32 cellular contexts compared by ENCODE assay signal in the genomic region with DNA sequence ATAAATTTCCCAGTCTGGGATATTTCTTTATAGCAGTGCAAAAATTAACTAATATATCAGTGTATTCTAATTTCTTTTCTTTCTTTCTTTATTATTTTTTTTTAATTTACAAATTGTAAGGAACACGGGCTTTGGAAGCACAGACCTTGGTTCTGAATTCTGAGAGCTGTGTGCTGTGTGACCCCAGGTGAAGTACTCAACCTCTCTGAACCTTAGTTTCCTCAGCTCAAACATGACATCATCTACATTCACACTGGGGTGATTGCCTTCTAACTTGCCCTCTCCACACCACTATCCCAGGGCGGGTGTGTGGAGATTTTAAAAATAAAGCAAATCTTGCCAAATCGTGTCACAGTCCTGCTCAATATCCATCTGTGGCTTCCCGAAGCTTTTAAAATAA.
DNase-seq lines count a peak whose midpoint lies in the region; ATAC-seq, FAIRE-seq and TF ChIP-seq lines count a peak whose summit lies in the region.
"Had no signal": no experiment of that assay in that cellular context is flagged by ENCODE, and none has a peak within 500 bp of the region (broad histone marks: within the 10 kb centered on the region; RNA-seq: fewer than 3 reads in every experiment).

No MANE protein-coding gene starts in this region.

- ATAC-seq in HepG2 (no peak), right lobe of liver (no peak), K562 (no peak)
- ATAC-seq: A549; CD8-positive, alpha-beta T cell had no signal

- no peaks in the 10 kb centered on the region for H3K79me1 ChIP-seq in H1 (ENCODE audit: low read depth, low read length)

- H4K20me1 ChIP-seq in HepG2 (ENCODE audit: insufficient read depth, low read length) (no peaks in the 10 kb centered on the region), K562 (replicated peaks; ENCODE audit: control insufficient read depth, insufficient read depth, low read length) (no peaks in the 10 kb centered on the region), H1 (replicated peaks in 1 of 2; ENCODE audit: control insufficient read depth in 1 of 2, insufficient read depth in 2 of 2, low read length in 2 of 2) (no peaks in the 10 kb centered on the region)
- H4K20me1 ChIP-seq: BLaER1; BLaER1 treated with 17β-estradiol and CSF1 and Interleukin-3, amounts not matched to agents 10 nM and 100 nM had no signal

- H3K14ac ChIP-seq in H1 (ENCODE audit: insufficient read length): no peak overlapping the region

- no peak overlapping the region for H2BK12ac ChIP-seq in H1 (ENCODE audit: low read depth, low read length)

- BruUV-seq in HepG2 (replicated peaks; lab: Mats Ljungman, UMichigan) (no TSS peak), K562 (replicated peaks; lab: Mats Ljungman, UMichigan) (no TSS peak)

- H4K8ac ChIP-seq in H1 (ENCODE audit: extremely low read depth, insufficient read depth, low read length): no peak overlapping the region

- no peak overlapping the region for H2BK120ac ChIP-seq in H1 (replicated peaks; ENCODE audit: low read depth, low read length)

- H3K36me3 ChIP-seq in HepG2 (replicated peaks in 1 of 2; ENCODE audit: control insufficient read depth in 1 of 2, insufficient read depth in 2 of 2, low read length in 2 of 2): no peaks in the 10 kb centered on the region
- no peaks in the 10 kb centered on the region for H3K36me3 ChIP-seq in right lobe of liver
- H3K36me3 ChIP-seq in HEK293 (ENCODE audit: control insufficient read depth in 2 of 2, insufficient read depth in 1 of 2, low read length in 2 of 2): no peaks in the 10 kb centered on the region
- H3K36me3 ChIP-seq in K562 (ENCODE audit: control insufficient read depth, insufficient read depth, low read length): no peaks in the 10 kb centered on the region
- H3K36me3 ChIP-seq in H1 (ENCODE audit: control insufficient read depth in 2 of 4, insufficient read depth in 4 of 4, low read length in 3 of 4): no peaks in the 10 kb centered on the region
- H3K36me3 ChIP-seq: BE2C; BLaER1; BLaER1 treated with 17β-estradiol and CSF1 and Interleukin-3, amounts not matched to agents 10 nM and 100 nM had no signal

- no peak overlapping the region for H3K4me3 ChIP-seq in HepG2 (replicated peaks in 1 of 3; ENCODE audit: insufficient read depth in 1 of 3, low read depth in 2 of 3, low read length in 3 of 3)
- no peak overlapping the region for H3K4me3 ChIP-seq in right lobe of liver
- no peak overlapping the region for H3K4me3 ChIP-seq in HEK293 (ENCODE audit: low read depth, low read length)
- H3K4me3 ChIP-seq in K562: no peak overlapping the region
- no peak overlapping the region for H3K4me3 ChIP-seq in H1 (ENCODE audit: extremely low read depth in 1 of 4, insufficient read depth in 2 of 4, low read depth in 3 of 4, low read length in 4 of 4)
- H3K4me3 ChIP-seq: A549; BLaER1; BLaER1 treated with 17β-estradiol and CSF1 and Interleukin-3, amounts not matched to agents 10 nM and 100 nM had no signal

- no peak for TF ChIP-seq RAD21 in HepG2 (CRISPR knock-in tag; IDR thresholded peaks at IDR 0.05)
- no peak for TF ChIP-seq RAD21 in K562 (CRISPR knock-in tag; conservative IDR thresholded peaks at IDR 0.05 in 1 of 2, IDR thresholded peaks at IDR 0.05 in 1 of 2)
- no peak for TF ChIP-seq RAD21 in H1 (IDR thresholded peaks at IDR 0.05 in 1 of 2, conservative IDR thresholded peaks at IDR 0.05 in 1 of 2; ENCODE audit: low read depth in 2 of 2, low read length in 2 of 2)

- H2AFZ ChIP-seq in HepG2 (ENCODE audit: low read length): no peak overlapping the region
- no peak overlapping the region for H2AFZ ChIP-seq in K562 (ENCODE audit: low read depth, low read length)
- H2AFZ ChIP-seq in H1 (ENCODE audit: low read length): no peak overlapping the region

- 21% methylated on average over 4 of the region's 4 CpGs for WGBS in HepG2 (ENCODE audit: low lambda C conversion rate)
- WGBS in right lobe of liver (ENCODE audit: insufficient coverage, low coverage, low lambda C conversion rate, missing lambda C conversion rate): 54% methylated on average over 4 of the region's 4 CpGs
- WGBS in K562 (ENCODE audit: insufficient coverage, low coverage, missing lambda C conversion rate): 0% methylated on average over 4 of the region's 4 CpGs
- WGBS in H1 (ENCODE audit: extremely low coverage in 1 of 2, insufficient coverage in 1 of 2, insufficient read length in 1 of 2, insufficient replicate concordance in 2 of 2, low coverage in 1 of 2, low lambda C conversion rate in 2 of 2, missing lambda C conversion rate in 1 of 2), 2 experiments: 82% methylated on average over 4 of the region's 4 CpGs; no CpG with 5 or more reads in 1 of the 2 experiments

- H3K27me3 ChIP-seq in HepG2 (ENCODE audit: control insufficient read depth in 1 of 2, insufficient read depth in 2 of 2, low read length in 2 of 2) (no peaks in the 10 kb centered on the region), right lobe of liver (no peaks in the 10 kb centered on the region), K562 (ENCODE audit: control insufficient read depth in 2 of 2, insufficient read depth in 2 of 2, low read length in 2 of 2) (no peaks in the 10 kb centered on the region), H1 (replicated peaks in 1 of 4; ENCODE audit: control insufficient read depth in 3 of 4, extremely low read depth in 1 of 4, insufficient read depth in 3 of 4, low read length in 3 of 4) (no peaks in the 10 kb centered on the region)
- H3K27me3 ChIP-seq: BE2C; BLaER1; BLaER1 treated with 17β-estradiol and CSF1 and Interleukin-3, amounts not matched to agents 10 nM and 100 nM had no signal

- no peaks in the 10 kb centered on the region for H3K9me1 ChIP-seq in K562 (ENCODE audit: control insufficient read depth, insufficient read depth, low read length)

- no peak overlapping the region for H2AK5ac ChIP-seq in H1 (ENCODE audit: low read depth, low read length)

- H2BK5ac ChIP-seq in H1 (ENCODE audit: low read depth, low read length): no peak overlapping the region

- H3K4me1 ChIP-seq in HepG2 (ENCODE audit: insufficient read depth, low read length) (no peaks in the 10 kb centered on the region), right lobe of liver (no peaks in the 10 kb centered on the region), HEK293 (ENCODE audit: control insufficient read depth, insufficient read depth, low read length) (no peaks in the 10 kb centered on the region), K562 (replicated peaks in 1 of 2; ENCODE audit: control insufficient read depth in 2 of 2, insufficient read depth in 2 of 2, low read length in 2 of 2) (no peaks in the 10 kb centered on the region), H1 (replicated peaks in 1 of 4; ENCODE audit: control insufficient read depth in 3 of 4, insufficient read depth in 4 of 4, low read length in 3 of 4) (peaks cover 0 to 5% (median 1%) of the 10 kb centered on the region in 4 experiments; a peak in 2 of 7 replicates)
- H3K4me1 ChIP-seq: A549; BE2C; BLaER1; BLaER1 treated with 17β-estradiol and CSF1 and Interleukin-3, amounts not matched to agents 10 nM and 100 nM; Caco-2 had no signal

- H2BK15ac ChIP-seq in H1 (ENCODE audit: low read length): no peak overlapping the region

- H3K4me2 ChIP-seq in HepG2 (ENCODE audit: low read depth, low read length) (no peak overlapping the region), K562 (ENCODE audit: insufficient read depth, low read length) (no peak overlapping the region), H1 (ENCODE audit: insufficient read depth in 1 of 2, low read depth in 2 of 2, low read length in 2 of 2) (no peak overlapping the region)
- H3K4me2 ChIP-seq: A549; BLaER1; BLaER1 treated with 17β-estradiol and CSF1 and Interleukin-3, amounts not matched to agents 10 nM and 100 nM had no signal

- H3K9me3 ChIP-seq in HepG2 (ENCODE audit: low read length): no peaks in the 10 kb centered on the region
- no peaks in the 10 kb centered on the region for H3K9me3 ChIP-seq in right lobe of liver
- no peaks in the 10 kb centered on the region for H3K9me3 ChIP-seq in HEK293 (ENCODE audit: control insufficient read depth, insufficient read depth, low read depth, low read length)
- no peaks in the 10 kb centered on the region for H3K9me3 ChIP-seq in K562 (replicated peaks; ENCODE audit: control insufficient read depth, insufficient read depth, low read depth, low read length)
- H3K9me3 ChIP-seq in H1 (ENCODE audit: insufficient read depth in 2 of 2, low read depth in 1 of 2, low read length in 1 of 2): no peaks in the 10 kb centered on the region
- H3K9me3 ChIP-seq: A549, BE2C, BLaER1 had no signal

- no peak overlapping the region for H3K23ac ChIP-seq in H1 (ENCODE audit: insufficient read length)

- H2BK20ac ChIP-seq in H1 (ENCODE audit: low read length): no peak overlapping the region

- POLR2A ChIA-PET in HepG2 (lab: Yijun Ruan, JAX) (no interaction called here), HEK293 (lab: Yijun Ruan, JAX) (no interaction called here), K562 (lab: Yijun Ruan, JAX) (no interaction called here), H1 (lab: Charles Lee; ENCODE audit: partially characterized antibody) (no interaction called here)

- TF ChIP-seq POLR2A in HepG2 (IDR thresholded peaks at IDR 0.05; ENCODE audit: insufficient read depth in 1 of 2, low read depth in 2 of 2, low read length in 2 of 2) (no peak), right lobe of liver (IDR thresholded peaks at IDR 0.05) (no peak), K562 (conservative IDR thresholded peaks at IDR 0.05) (no peak), H1 (IDR thresholded peaks at IDR 0.05; ENCODE audit: control extremely low read depth in 1 of 2, low read depth in 2 of 2, low read length in 2 of 2) (no peak)

- no peak for TF ChIP-seq CTCF in HepG2 (CRISPR knock-in tag; IDR thresholded peaks at IDR 0.05)
- no peak for TF ChIP-seq CTCF in right lobe of liver (IDR thresholded peaks at IDR 0.05)
- no peak for TF ChIP-seq CTCF in HEK293 (tag by site-specific recombination; IDR thresholded peaks at IDR 0.05)
- no peak for TF ChIP-seq CTCF in K562 (IDR thresholded peaks at IDR 0.05 in 2 of 3, conservative IDR thresholded peaks at IDR 0.05 in 1 of 3; ENCODE audit: insufficient read depth in 2 of 3, low read depth in 1 of 3, low read length in 3 of 3)
- no peak for TF ChIP-seq CTCF in H1 (IDR thresholded peaks at IDR 0.05; ENCODE audit: control extremely low read depth in 1 of 3, insufficient read depth in 1 of 3, low read depth in 1 of 3, low read length in 3 of 3)

- no peak overlapping the region for H3K4ac ChIP-seq in H1 (replicated peaks; ENCODE audit: insufficient read length, low read depth, low read length)

- H3K9ac ChIP-seq in HepG2 (ENCODE audit: insufficient read depth, low read depth, low read length) (no peak overlapping the region), K562 (ENCODE audit: insufficient read depth in 1 of 2, low read depth in 2 of 2, low read length in 2 of 2) (no peak overlapping the region), H1 (replicated peaks in 1 of 4; ENCODE audit: extremely low read depth in 1 of 4, low read depth in 3 of 4, low read length in 3 of 4) (no peak overlapping the region)
- H3K9ac ChIP-seq: BLaER1; BLaER1 treated with 17β-estradiol and CSF1 and Interleukin-3, amounts not matched to agents 10 nM and 100 nM had no signal

- no peak overlapping the region for H3K27ac ChIP-seq in HepG2 (ENCODE audit: extremely low read length, insufficient read depth, low read length)
- H3K27ac ChIP-seq in right lobe of liver: no peak overlapping the region
- H3K27ac ChIP-seq in HEK293 (ENCODE audit: extremely low read depth, low read depth, low read length): no peak overlapping the region
- no peak overlapping the region for H3K27ac ChIP-seq in K562 (ENCODE audit: extremely low read depth, low read depth, low read length)
- no peak overlapping the region for H3K27ac ChIP-seq in H1 (ENCODE audit: low read depth, low read length)
- H3K27ac ChIP-seq: 22Rv1; A549; BLaER1; BLaER1 treated with 17β-estradiol and CSF1 and Interleukin-3, amounts not matched to agents 10 nM and 100 nM; C4-2B had no signal

- no peak overlapping the region for H3K18ac ChIP-seq in H1 (ENCODE audit: extremely low read depth, low read length)

- DNase-seq in HepG2 (ENCODE audit: low spot score) (no peak), right lobe of liver (no peak), K562 (ENCODE audit: extremely low read depth in 1 of 4, low spot score in 3 of 4) (no peak), H1 (ENCODE audit: low read depth in 1 of 2, low spot score in 2 of 2) (no peak), DMS79 treated with DMSO at 0.1 percent for 48 hours (lab: John Stamatoyannopoulos, UW) (no peak), NCI-H526 treated with DMSO at 0.1 percent for 48 hours (lab: John Stamatoyannopoulos, UW) (no peak), NCI-H2171 treated with DMSO at 0.1 percent for 48 hours (lab: John Stamatoyannopoulos, UW) (no peak)
- DNase-seq: 8988T; ACHN; AML-193; BE2C; C1 segment of cervical spinal cord; Caco-2; Calu3; CD4-positive, alpha-beta memory T cell; CD4-positive, alpha-beta T cell; CD4-positive, CD25-positive, alpha-beta regulatory T cell; CD8-positive, alpha-beta memory T cell; CD8-positive, alpha-beta T cell; COR-L47; DMS 273 treated with DMSO at 0.1 percent for 48 hours; DMS79; DND-41; EL had no signal

- FAIRE-seq in HepG2 (lab: Jason Lieb, UNC): no peak
- FAIRE-seq in K562 (lab: Jason Lieb, UNC): no peak
- no peak for FAIRE-seq in H1 (lab: Jason Lieb, UNC)
- FAIRE-seq: A204.1, A549, D721Med had no signal

- H3K56ac ChIP-seq in H1 (replicated peaks; ENCODE audit: insufficient read length, low read depth, low read length): no peak overlapping the region

- in situ Hi-C loops in HepG2 (cut with HindIII; ENCODE audit: extremely low pct_ligation_motif_present, low pct_unique_long_range_greater_than_20kb) (no loop called here), K562 (cut with MboI) (no loop called here)

- no peak overlapping the region for H4K5ac ChIP-seq in H1 (ENCODE audit: insufficient read length, low read depth, low read length)

- CTCF ChIA-PET in HepG2 (lab: Yijun Ruan, JAX; ENCODE audit: low intra/inter-chr PET ratio, low total read pairs): no interaction called here
- CTCF ChIA-PET in HEK293 (lab: Yijun Ruan, JAX): no interaction called here
- CTCF ChIA-PET in K562 (lab: Yijun Ruan, JAX; ENCODE audit: low intra/inter-chr PET ratio): no interaction called here
- CTCF ChIA-PET in H1 (lab: Charles Lee; ENCODE audit: partially characterized antibody): no interaction called here

- TF ChIP-seq EP300 in HepG2 (IDR thresholded peaks at IDR 0.05; ENCODE audit: low read depth in 2 of 2, low read length in 2 of 2) (no peak), HepG2 (CRISPR knock-in tag; IDR thresholded peaks at IDR 0.05; ENCODE audit: borderline replicate concordance) (no peak), K562 (IDR thresholded peaks at IDR 0.05; ENCODE audit: low read length) (no peak), H1 (IDR thresholded peaks at IDR 0.05; ENCODE audit: borderline replicate concordance in 1 of 2, low read depth in 2 of 2, low read length in 2 of 2) (no peak)

- no peak overlapping the region for H4K91ac ChIP-seq in H1 (replicated peaks; ENCODE audit: insufficient read length, low read length)

- no peaks in the 10 kb centered on the region for H3K79me2 ChIP-seq in HepG2 (ENCODE audit: insufficient read depth, low read length)
- H3K79me2 ChIP-seq in K562 (ENCODE audit: control insufficient read depth, insufficient read depth, low read length): no peaks in the 10 kb centered on the region
- H3K79me2 ChIP-seq in H1 (ENCODE audit: control insufficient read depth in 1 of 2, insufficient read depth in 2 of 2, low read length in 2 of 2): no peaks in the 10 kb centered on the region

- H3K23me2 ChIP-seq in H1 (ENCODE audit: low read depth, low read length): no peaks in the 10 kb centered on the region; the same call in 1 of the 2 replicates

- intact Hi-C loops in HepG2 (cut with micrococcal nuclease; ENCODE audit: unreplicated experiment): no loop called here
- intact Hi-C loops in right lobe of liver (cut with DNase I): no loop called here
- intact Hi-C loops in K562 (cut with micrococcal nuclease): no loop called here
